10 cellular contexts compared by ENCODE assay signal in the genomic region with DNA sequence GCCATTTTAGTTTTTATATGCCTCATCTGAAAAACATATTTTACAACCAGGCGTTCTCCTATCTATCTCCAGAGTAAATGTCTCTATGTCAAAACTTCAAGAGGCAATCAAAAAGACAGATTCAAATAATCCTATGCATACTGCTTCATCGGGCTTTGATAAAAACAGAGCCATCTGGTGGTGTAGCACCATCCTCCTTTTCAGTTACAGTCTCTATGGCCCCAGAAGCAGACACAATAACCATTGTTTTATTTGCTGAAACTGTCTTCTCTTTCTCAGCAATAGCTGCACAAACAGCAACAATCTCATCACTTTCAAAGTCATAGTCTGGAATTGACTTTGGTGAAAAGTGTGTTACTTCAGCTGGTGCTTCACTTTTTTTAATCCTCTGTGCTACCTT. TPM values are rescaled to one million over a fixed set of nuclear protein-coding genes. Genes with fewer than 3 reads are reported as not detected.
DNase-seq lines count a peak whose midpoint lies in the region; ATAC-seq, FAIRE-seq and TF ChIP-seq lines count a peak whose summit lies in the region.
"Had no signal": no experiment of that assay in that cellular context is flagged by ENCODE, and none has a peak within 500 bp of the region (broad histone marks: within the 10 kb centered on the region; RNA-seq: fewer than 3 reads in every experiment).

No MANE protein-coding gene starts in this region.

- peaks cover 3% of the 10 kb centered on the region for H3K9me3 Mint-ChIP-seq in activated T-cell treated with anti-CD3 and anti-CD28 coated beads, Interleukin-2, amount 50 U/mL, for 24 hours
- H3K9me3 Mint-ChIP-seq: activated T-cell treated with anti-CD3 and anti-CD28 coated beads, Interleukin-2, amount 50 U/mL, for 4 hours had no signal

- peaks cover 55% of the 10 kb centered on the region for H3K36me3 Mint-ChIP-seq in activated T-cell treated with anti-CD3 and anti-CD28 coated beads, Interleukin-2, amount 50 U/mL, for 24 hours (ENCODE audit: low read depth)

- H3K4me1 Mint-ChIP-seq in activated T-cell treated with anti-CD3 and anti-CD28 coated beads, Interleukin-2, amount 50 U/mL, for 24 hours (ENCODE audit: low read depth) = peaks cover 18% of the 10 kb centered on the region

- H3K27me3 Mint-ChIP-seq in activated T-cell treated with anti-CD3 and anti-CD28 coated beads, Interleukin-2, amount 50 U/mL, for 24 hours = no peaks in the 10 kb centered on the region

- peaks cover 0 to 3% (median 0%) of the 10 kb centered on the region in 3 donors for H3K4me1 ChIP-seq in pancreas

- TF ChIP-seq CTCF in epithelial cell of proximal tubule (conservative IDR thresholded peaks at IDR 0.05; ENCODE audit: low read depth, low read length) (peak; percentile 42), pancreas (IDR thresholded peaks at IDR 0.05) (no peak)

- peaks cover 0 to 5% (median 0%) of the 10 kb centered on the region in 3 donors for H3K36me3 ChIP-seq in pancreas

- DNase-seq in activated T-cell treated with anti-CD3 and anti-CD28 coated beads, Interleukin-2, amount 50 U/mL, for 24 hours = no peak
- no peak for DNase-seq in activated T-cell treated with anti-CD3 and anti-CD28 coated beads, Interleukin-2, amount 50 U/mL, for 1 hour
- DNase-seq in RPMI7951 (ENCODE audit: low read depth) (peak; percentile 26), epithelial cell of proximal tubule (ENCODE audit: low read depth) (no peak), substantia nigra (lab: John Stamatoyannopoulos, UW) (peak in 7 of 49 donors; percentile 10 to 48 (median 14)), pancreas (no peak), OCI-M2 (lab: John Stamatoyannopoulos, UW; ENCODE audit: unreplicated experiment) (no peak)
- DNase-seq: activated T-cell treated with anti-CD3 and anti-CD28 coated beads, Interleukin-2, amount 50 U/mL, for 4 hours; NCI-H187 had no signal

- ATAC-seq in GM21381 (IDR thresholded peaks at IDR 0.05; ENCODE audit: unreplicated experiment) (no peak), pancreas (no peak)
- ATAC-seq: activated T-cell treated with anti-CD3 and anti-CD28 coated beads, Interleukin-2, amount 50 U/mL, for 4 hours had no signal

- FAIRE-seq in pancreas (lab: Jason Lieb, UNC) = no peak

- H3K9me3 ChIP-seq in pancreas = no peaks in the 10 kb centered on the region

- WGBS in pancreas, 2 donors = 28 to 32% methylated on average over 2 of the region's 2 CpGs

- H3K27me3 ChIP-seq in pancreas = no peaks in the 10 kb centered on the region

- no peak overlapping the region for H3K4me3 Mint-ChIP-seq in activated T-cell treated with anti-CD3 and anti-CD28 coated beads, Interleukin-2, amount 50 U/mL, for 24 hours
- H3K4me3 Mint-ChIP-seq: activated T-cell treated with anti-CD3 and anti-CD28 coated beads, Interleukin-2, amount 50 U/mL, for 4 hours had no signal

- H3K4me3 ChIP-seq in epithelial cell of proximal tubule (ENCODE audit: low read depth, low read length) (no peak overlapping the region), pancreas (no peak overlapping the region)

- intact Hi-C loops in pancreas (cut with DNase I) = no loop called here

- H3K27ac ChIP-seq in substantia nigra (ENCODE audit: low read depth, low read length, poor library complexity, severe bottlenecking) (peak overlapping the region; percentile 72), pancreas (no peak overlapping the region)

- peak overlapping the region; percentile 17 for H3K27ac Mint-ChIP-seq in activated T-cell treated with anti-CD3 and anti-CD28 coated beads, Interleukin-2, amount 50 U/mL, for 24 hours

RNA-seq across cellular contexts. Expression of a gene that starts 36.3 kb away (rescaled TPM):
- 1.2 and 2.2 TPM in 2 replicates for total RNA-seq in RPMI7951 (2014; rRNA removed; shearing (Covaris generic))
- 10.3 and 36.8 TPM in 2 replicates for total RNA-seq in epithelial cell of proximal tubule
- total RNA-seq in pancreas = 10 to 100 TPM in 3 of 6 donors, 1 to 10 TPM in 3; 8.6 to 38.0 (median 13.3) TPM
- polyA plus RNA-seq in pancreas = 10 to 100 TPM in 1 of 2 donors, 1 to 10 TPM in 1; 4.7 to 12.1 TPM

RNA-seq across cellular contexts. Expression of a gene that starts 39.8 kb away (rescaled TPM):
- 13.4 and 19.5 TPM in 2 replicates for total RNA-seq in RPMI7951 (2014; rRNA removed; shearing (Covaris generic))
- total RNA-seq in epithelial cell of proximal tubule (7.6 and 9.8 TPM in 2 replicates), pancreas (1 to 10 TPM; 4.3 to 8.7 (median 6.0) TPM)
- polyA plus RNA-seq in pancreas = 1 to 10 TPM; 3.0 to 5.9 TPM
